In genomic region chr11:65426839-65427690, GRCh38 we compare ENCODE assay signal across 8 cellular contexts. TPM values are rescaled to one million over a fixed set of nuclear protein-coding genes. Genes with fewer than 3 reads are reported as not detected.
DNase-seq lines count a peak whose midpoint lies in the region; ATAC-seq and TF ChIP-seq lines count a peak whose summit lies in the region.

No MANE protein-coding gene starts in this region.

- H3K27me3 ChIP-seq in BLaER1 = no peaks in the 10 kb centered on the region
- H3K27me3 ChIP-seq in HUES6 (ENCODE audit: control insufficient read depth, insufficient read depth, low read length) = no peaks in the 10 kb centered on the region
- no peaks in the 10 kb centered on the region for H3K27me3 ChIP-seq in osteoblast (ENCODE audit: insufficient read depth, low read length)

- no peaks in the 10 kb centered on the region for H3K9me3 ChIP-seq in BLaER1
- no peaks in the 10 kb centered on the region for H3K9me3 ChIP-seq in HUES6 (ENCODE audit: control insufficient read depth, insufficient read depth, low read depth, low read length)
- H3K9me3 ChIP-seq in osteoblast (ENCODE audit: low read depth, low read length) = no peaks in the 10 kb centered on the region

- peaks cover 60% of the 10 kb centered on the region for H3K4me1 ChIP-seq in BLaER1
- H3K4me1 ChIP-seq in HUES6 (ENCODE audit: control insufficient read depth, insufficient read depth, low read length) = peaks cover 50% of the 10 kb centered on the region
- H3K4me1 ChIP-seq in osteoblast (ENCODE audit: insufficient read depth, low read length) = peaks cover 42% of the 10 kb centered on the region

- peak overlapping the region; percentile 99 for H3K27ac ChIP-seq in BLaER1
- no peak overlapping the region for H3K27ac ChIP-seq in HUES6 (ENCODE audit: low read depth, low read length)
- H3K27ac ChIP-seq in osteoblast (ENCODE audit: low read depth, low read length) = peak overlapping the region; percentile 100

- H3K4me2 ChIP-seq in BLaER1 = peak overlapping the region; percentile 94
- H3K4me2 ChIP-seq in osteoblast (ENCODE audit: insufficient read depth, low read length) = peak overlapping the region; percentile 84

- H3K9ac ChIP-seq in BLaER1 (peak overlapping the region; percentile 99), HUES6 (ENCODE audit: low read length) (peak overlapping the region; percentile 96)

- peak overlapping the region; percentile 90 for H3K4me3 ChIP-seq in BLaER1
- peak overlapping the region; percentile 77 for H3K4me3 ChIP-seq in HUES6 (ENCODE audit: low read depth, low read length)
- H3K4me3 ChIP-seq in osteoblast (ENCODE audit: insufficient read depth, low read length) = peak overlapping the region; percentile 77

- peaks cover 96% of the 10 kb centered on the region for H3K79me2 ChIP-seq in osteoblast (ENCODE audit: insufficient read depth, low read length)

- H3K36me3 ChIP-seq in BLaER1 (peaks cover 14% of the 10 kb centered on the region), HUES6 (ENCODE audit: control insufficient read depth, insufficient read depth, low read length) (peaks cover 45% of the 10 kb centered on the region; the same call in 1 of the 2 replicates), osteoblast (ENCODE audit: insufficient read depth, low read length) (peaks cover 64% of the 10 kb centered on the region)

- H4K20me1 ChIP-seq in BLaER1 = peaks cover 93% of the 10 kb centered on the region
- H4K20me1 ChIP-seq in osteoblast (ENCODE audit: insufficient read depth, low read length) = peaks cover 92% of the 10 kb centered on the region

- no peak for TF ChIP-seq CTCF in osteoblast (IDR thresholded peaks at IDR 0.05; ENCODE audit: extremely low read depth, low read depth, low read length)

- no peak for ATAC-seq in GM18502 (IDR thresholded peaks at IDR 0.05; ENCODE audit: poor library complexity, unreplicated experiment)
- ATAC-seq in GM18517 (IDR thresholded peaks at IDR 0.05; ENCODE audit: unreplicated experiment) = no peak

- H2AFZ ChIP-seq in osteoblast (ENCODE audit: low read length) = no peak overlapping the region

- peak; percentile 77 for DNase-seq in activated CD8-positive, alpha-beta memory T cell treated with anti-CD3 and anti-CD28 coated beads for 24 hours
- DNase-seq in fibroblast of gingiva (ENCODE audit: low read depth) = peak; percentile 80
- no peak for DNase-seq in osteoblast (ENCODE audit: insufficient read length, low spot score, missing footprints)
- no peak for DNase-seq in NCI-H187 treated with DMSO at 0.1 percent for 48 hours (lab: John Stamatoyannopoulos, UW)

RNA-seq across cellular contexts. Expression of gene NEAT1, which starts 4.5 kb away (rescaled TPM):
- 818 and 1,122 TPM in 2 replicates for total RNA-seq in osteoblast

RNA-seq across cellular contexts. Expression of gene FRMD8, which starts 40.6 kb away (rescaled TPM):
- 62.2 and 78.2 TPM in 2 replicates for total RNA-seq in osteoblast

RNA-seq across cellular contexts. Expression of gene SLC25A45, which starts 44.6 kb away (rescaled TPM):
- 4.1 and 4.3 TPM in 2 replicates for total RNA-seq in osteoblast

Comparison
In these comparisons a context has a peak if more than half of its experiments do, and no peak if none do; other contexts are left out.
1. DNase-seq: peak in activated CD8-positive, alpha-beta memory T cell treated with anti-CD3 and anti-CD28 coated beads for 24 hours (single experiment) and fibroblast of gingiva (single experiment); none in osteoblast (single experiment) and NCI-H187 treated with DMSO at 0.1 percent for 48 hours (single experiment).
2. Peak in every context shown above with its lines, with median percentiles within 50 percentile points of each other: H3K4me3 ChIP-seq.